Comparison of ENCODE assay signal across 13 cellular contexts in genomic region chr5:55923873-55924500, GRCh38.
DNase-seq lines count a peak whose midpoint lies in the region; ATAC-seq and TF ChIP-seq lines count a peak whose summit lies in the region.
"Had no signal": no experiment of that assay in that cellular context is flagged by ENCODE, and none has a peak within 500 bp of the region (broad histone marks: within the 10 kb centered on the region; RNA-seq: fewer than 3 reads in every experiment).

No MANE protein-coding gene starts in this region.

- peak overlapping the region; percentile 77 for H3K4me3 ChIP-seq in GM23248
- no peak overlapping the region for H3K4me3 ChIP-seq in neural progenitor cell

- H3F3A ChIP-seq in GM23248 (ENCODE audit: insufficient read depth), result no peaks in the 10 kb centered on the region
- H3F3A ChIP-seq in neural progenitor cell (ENCODE audit: low read depth), result no peaks in the 10 kb centered on the region

- in situ Hi-C loops in GM23248 (cut with MboI), result loop anchor here (25.0 kb wide), 1 partner anchor 587 kb away; no protein-coding TSS in a partner anchor

- H3K9me2 ChIP-seq in GM23248 (ENCODE audit: insufficient read depth), result no peaks in the 10 kb centered on the region

- H3K27ac ChIP-seq in GM23248, result no peak overlapping the region
- no peak overlapping the region for H3K27ac ChIP-seq in neural progenitor cell
- H3K27ac ChIP-seq: transverse colon had no signal

- no peaks in the 10 kb centered on the region for H3K36me3 ChIP-seq in GM23248 (ENCODE audit: low read depth)
- no peaks in the 10 kb centered on the region for H3K36me3 ChIP-seq in neural progenitor cell
- H3K36me3 ChIP-seq: Peyer's patch, transverse colon had no signal

- peaks cover 15% of the 10 kb centered on the region for H3K4me1 Mint-ChIP-seq in activated CD4-positive, alpha-beta T cell treated with anti-CD3 and anti-CD28 coated beads for 36 hours
- peaks cover 18% of the 10 kb centered on the region for H3K4me1 Mint-ChIP-seq in activated naive CD8-positive, alpha-beta T cell treated with anti-CD3 and anti-CD28 coated beads, Interleukin-2, amount 50 U/mL, for 24 hours
- H3K4me1 Mint-ChIP-seq in neural progenitor cell, result peaks cover 9% of the 10 kb centered on the region
- H3K4me1 Mint-ChIP-seq: brain had no signal

- no peak for TF ChIP-seq CTCF in neural progenitor cell (IDR thresholded peaks at IDR 0.05)

- H3K27me3 ChIP-seq in GM23248 (replicated peaks; ENCODE audit: insufficient read depth) (no peaks in the 10 kb centered on the region), neural progenitor cell (no peaks in the 10 kb centered on the region)
- H3K27me3 ChIP-seq: Peyer's patch, transverse colon had no signal

- H3K4me2 ChIP-seq in GM23248 (ENCODE audit: unreplicated experiment), result peak overlapping the region; percentile 97
- H3K4me2 ChIP-seq in neural progenitor cell, result no peak overlapping the region

- intact Hi-C loops in activated CD4-positive, alpha-beta T cell treated with anti-CD3 and anti-CD28 coated beads for 36 hours (cut with DNase I, micrococcal nuclease), result no loop called here

- no peak for DNase-seq in activated CD4-positive, alpha-beta T cell treated with anti-CD3 and anti-CD28 coated beads for 36 hours
- DNase-seq in activated CD4-positive, alpha-beta T cell treated with anti-CD3 and anti-CD28 coated beads for 48 hours, result no peak
- DNase-seq in GM23248, result no peak
- no peak for DNase-seq in activated naive CD8-positive, alpha-beta T cell treated with anti-CD3 and anti-CD28 coated beads, Interleukin-2, amount 50 U/mL, for 24 hours
- DNase-seq in neural progenitor cell (ENCODE audit: low spot score), result no peak
- no peak for DNase-seq in HuH-7.5 (ENCODE audit: low spot score)
- DNase-seq in NCI-H345 treated with DMSO at 0.1 percent for 48 hours (lab: John Stamatoyannopoulos, UW; ENCODE audit: unreplicated experiment), result no peak
- DNase-seq in DMS79 (lab: John Stamatoyannopoulos, UW), result no peak
- DNase-seq: Peyer's patch, T1000, transverse colon had no signal

- H3K9ac ChIP-seq in GM23248 (no peak overlapping the region), neural progenitor cell (no peak overlapping the region)

- no peak overlapping the region for H3K4me3 Mint-ChIP-seq in activated CD4-positive, alpha-beta T cell treated with anti-CD3 and anti-CD28 coated beads for 36 hours
- peak overlapping the region; percentile 82 for H3K4me3 Mint-ChIP-seq in activated naive CD8-positive, alpha-beta T cell treated with anti-CD3 and anti-CD28 coated beads, Interleukin-2, amount 50 U/mL, for 24 hours
- H3K4me3 Mint-ChIP-seq in neural progenitor cell, result no peak overlapping the region
- H3K4me3 Mint-ChIP-seq: brain had no signal

- 81 to 82% methylated on average over 9 of the region's 9 CpGs for WGBS in GM23248 (ENCODE audit: low coverage in 1 of 2, low lambda C conversion rate in 2 of 2, missing lambda C conversion rate in 2 of 2), 2 experiments

- peak; percentile 27 for ATAC-seq in activated CD4-positive, alpha-beta T cell treated with anti-CD3 and anti-CD28 coated beads for 36 hours
- ATAC-seq in activated naive CD8-positive, alpha-beta T cell treated with anti-CD3 and anti-CD28 coated beads, Interleukin-2, amount 50 U/mL, for 24 hours, result no peak
- ATAC-seq: HCT116 had no signal

- no peak overlapping the region for H3K27ac Mint-ChIP-seq in activated CD4-positive, alpha-beta T cell treated with anti-CD3 and anti-CD28 coated beads for 36 hours
- no peak overlapping the region for H3K27ac Mint-ChIP-seq in activated naive CD8-positive, alpha-beta T cell treated with anti-CD3 and anti-CD28 coated beads, Interleukin-2, amount 50 U/mL, for 24 hours
- H3K27ac Mint-ChIP-seq in neural progenitor cell, result peak overlapping the region; percentile 69

- no peaks in the 10 kb centered on the region for H3K36me3 Mint-ChIP-seq in activated CD4-positive, alpha-beta T cell treated with anti-CD3 and anti-CD28 coated beads for 36 hours (ENCODE audit: low read depth)
- no peaks in the 10 kb centered on the region for H3K36me3 Mint-ChIP-seq in activated naive CD8-positive, alpha-beta T cell treated with anti-CD3 and anti-CD28 coated beads, Interleukin-2, amount 50 U/mL, for 24 hours (ENCODE audit: low read depth)
- H3K36me3 Mint-ChIP-seq in neural progenitor cell, result no peaks in the 10 kb centered on the region
- H3K36me3 Mint-ChIP-seq: brain had no signal

- H3K79me2 ChIP-seq in GM23248 (ENCODE audit: insufficient read depth) (no peaks in the 10 kb centered on the region), neural progenitor cell (ENCODE audit: low read depth) (no peaks in the 10 kb centered on the region)

- H3K27me3 Mint-ChIP-seq in activated CD4-positive, alpha-beta T cell treated with anti-CD3 and anti-CD28 coated beads for 36 hours, result no peaks in the 10 kb centered on the region
- peaks cover 3% of the 10 kb centered on the region for H3K27me3 Mint-ChIP-seq in activated naive CD8-positive, alpha-beta T cell treated with anti-CD3 and anti-CD28 coated beads, Interleukin-2, amount 50 U/mL, for 24 hours
- H3K27me3 Mint-ChIP-seq in neural progenitor cell (ENCODE audit: insufficient read depth, low read depth), result peaks cover 9% of the 10 kb centered on the region

- H4K20me1 ChIP-seq in GM23248 (ENCODE audit: insufficient read depth) (no peaks in the 10 kb centered on the region), neural progenitor cell (ENCODE audit: low read depth) (no peaks in the 10 kb centered on the region)

- H2AFZ ChIP-seq in GM23248 (peak overlapping the region; percentile 96), neural progenitor cell (replicated peaks) (no peak overlapping the region)

- no peaks in the 10 kb centered on the region for H3K9me3 ChIP-seq in GM23248 (ENCODE audit: low read depth)
- no peaks in the 10 kb centered on the region for H3K9me3 ChIP-seq in neural progenitor cell (ENCODE audit: low read depth)
- H3K9me3 ChIP-seq: Peyer's patch, transverse colon had no signal

- CTCF ChIA-PET in activated CD4-positive, alpha-beta T cell treated with anti-CD3 and anti-CD28 coated beads for 36 hours (lab: Charles Lee), result interaction anchor here (0.6 to 3.6 kb wide), 4 partner anchors 12 to 597 kb away, joined by 3 to 19 read pairs (median 4); no protein-coding TSS in a partner anchor

- POLR2A ChIA-PET in activated CD4-positive, alpha-beta T cell treated with anti-CD3 and anti-CD28 coated beads for 36 hours (lab: Charles Lee), result interaction anchor here (1.1 kb wide), 1 partner anchor 9 kb away, joined by 3 read pairs; no protein-coding TSS in a partner anchor

- no peaks in the 10 kb centered on the region for H3K9me3 Mint-ChIP-seq in activated CD4-positive, alpha-beta T cell treated with anti-CD3 and anti-CD28 coated beads for 36 hours (ENCODE audit: low read depth)
- H3K9me3 Mint-ChIP-seq in activated naive CD8-positive, alpha-beta T cell treated with anti-CD3 and anti-CD28 coated beads, Interleukin-2, amount 50 U/mL, for 24 hours, result no peaks in the 10 kb centered on the region
- no peaks in the 10 kb centered on the region for H3K9me3 Mint-ChIP-seq in neural progenitor cell

- H3K4me1 ChIP-seq in GM23248 (ENCODE audit: insufficient read depth) (no peaks in the 10 kb centered on the region), neural progenitor cell (no peaks in the 10 kb centered on the region)
- H3K4me1 ChIP-seq: Peyer's patch had no signal
